In the genomic region with DNA sequence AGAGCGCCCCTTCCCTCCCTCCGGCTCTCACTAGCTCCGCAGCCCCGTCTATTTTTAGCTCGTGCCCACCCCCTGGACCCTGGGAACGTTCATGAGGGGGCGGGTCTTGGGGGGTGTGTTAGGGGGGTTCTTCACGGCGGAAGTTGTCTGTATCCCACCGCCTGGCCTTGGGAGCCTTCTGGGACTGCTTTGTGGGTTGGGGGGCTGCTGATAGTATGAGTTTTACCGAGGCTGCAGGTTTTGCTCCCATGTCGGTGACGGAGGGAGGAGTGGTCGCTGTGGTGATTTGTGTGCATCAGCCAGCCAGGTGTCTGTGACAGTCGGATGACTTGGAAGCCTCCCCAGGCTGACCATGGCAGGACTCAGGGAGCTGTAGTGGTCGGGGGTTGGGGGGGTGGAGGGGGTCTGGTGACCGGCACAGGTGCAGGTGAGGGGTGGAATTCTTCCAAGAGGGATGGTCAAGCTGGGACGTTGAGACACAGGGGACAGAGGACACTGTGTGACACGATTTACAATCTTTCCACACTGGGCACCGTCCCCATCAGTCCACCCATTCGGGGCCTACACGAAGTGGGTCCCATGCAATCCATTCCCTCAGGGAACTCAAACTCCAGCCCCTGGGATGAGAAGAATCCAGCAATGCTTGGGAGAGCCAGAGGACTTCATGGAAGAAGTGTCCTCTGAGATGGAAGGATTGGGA, we compare ENCODE assay signal across 11 cellular contexts. TPM values are rescaled to one million over a fixed set of nuclear protein-coding genes. Genes with fewer than 3 reads are reported as not detected.
DNase-seq lines count a peak whose midpoint lies in the region; ATAC-seq and TF ChIP-seq lines count a peak whose summit lies in the region.
"Had no signal": no experiment of that assay in that cellular context is flagged by ENCODE, and none has a peak within 500 bp of the region (broad histone marks: within the 10 kb centered on the region; RNA-seq: fewer than 3 reads in every experiment).

No MANE protein-coding gene starts in this region.

- H3K27me3 Mint-ChIP-seq in T-helper 1 cell treated with Interleukin-12 subunit alpha and Interleukin-12 subunit beta and Interleukin-4 antibody, amounts not matched to agents 30 μg/mL and 1 μg/mL, for 36 hours (ENCODE audit: low read depth): peaks cover 56% of the 10 kb centered on the region
- H3K27me3 Mint-ChIP-seq in central memory CD8-positive, alpha-beta T cell: peaks cover 68% of the 10 kb centered on the region

- H3K9me3 Mint-ChIP-seq in T-helper 1 cell treated with Interleukin-12 subunit alpha and Interleukin-12 subunit beta and Interleukin-4 antibody, amounts not matched to agents 30 μg/mL and 1 μg/mL, for 36 hours: no peaks in the 10 kb centered on the region
- no peaks in the 10 kb centered on the region for H3K9me3 Mint-ChIP-seq in central memory CD8-positive, alpha-beta T cell

- no peak for TF ChIP-seq POLR2A in testis (IDR thresholded peaks at IDR 0.05)

- H3K27me3 ChIP-seq in testis: no peaks in the 10 kb centered on the region

- peaks cover 8% of the 10 kb centered on the region for H3K36me3 ChIP-seq in mesodermal cell (ENCODE audit: control insufficient read depth, insufficient read depth, low read length)
- no peaks in the 10 kb centered on the region for H3K36me3 ChIP-seq in testis (ENCODE audit: low read depth, missing control alignments)

- H3K9me3 ChIP-seq in mesodermal cell (ENCODE audit: control insufficient read depth, low read length) (no peaks in the 10 kb centered on the region), testis (no peaks in the 10 kb centered on the region)
- H3K9me3 ChIP-seq: body of pancreas had no signal

- 36 to 83% methylated on average over 3 to 12 of the region's 22 CpGs for WGBS in mesodermal cell (ENCODE audit: insufficient coverage in 2 of 2), 2 experiments
- WGBS in testis, 2 donors: 16 to 28% methylated on average over 11 to 22 of the region's 22 CpGs

- peaks cover 15% of the 10 kb centered on the region for H3K4me1 ChIP-seq in mesodermal cell (ENCODE audit: control insufficient read depth, insufficient read depth, low read length, poor library complexity, severe bottlenecking)
- H3K4me1 ChIP-seq in testis: peaks cover 12% of the 10 kb centered on the region

- ATAC-seq in central memory CD8-positive, alpha-beta T cell (replicated peaks; ENCODE audit: extremely low read depth, poor library complexity, severe bottlenecking): no peak
- no peak for ATAC-seq in HG03565 (IDR thresholded peaks at IDR 0.05; ENCODE audit: unreplicated experiment)
- ATAC-seq in GM21447 (IDR thresholded peaks at IDR 0.05; ENCODE audit: unreplicated experiment): no peak
- ATAC-seq: body of pancreas had no signal

- intact Hi-C loops in testis (cut with DNase I; ENCODE audit: low total_unique reads): no loop called here

- peaks cover 13% of the 10 kb centered on the region for H3K4me1 Mint-ChIP-seq in T-helper 1 cell treated with Interleukin-12 subunit alpha and Interleukin-12 subunit beta and Interleukin-4 antibody, amounts not matched to agents 30 μg/mL and 1 μg/mL, for 36 hours (ENCODE audit: low read depth)
- peaks cover 18% of the 10 kb centered on the region for H3K4me1 Mint-ChIP-seq in central memory CD8-positive, alpha-beta T cell

- no peak for TF ChIP-seq CTCF in testis (IDR thresholded peaks at IDR 0.05)

- peak overlapping the region; percentile 29 for H3K4me3 Mint-ChIP-seq in T-helper 1 cell treated with Interleukin-12 subunit alpha and Interleukin-12 subunit beta and Interleukin-4 antibody, amounts not matched to agents 30 μg/mL and 1 μg/mL, for 36 hours
- peak overlapping the region; percentile 43 for H3K4me3 Mint-ChIP-seq in central memory CD8-positive, alpha-beta T cell

- DNase-seq in T-helper 1 cell (no peak), testis (peak; percentile 37), SIG-M5 (lab: John Stamatoyannopoulos, UW) (no peak)
- DNase-seq in central memory CD8-positive, alpha-beta T cell (ENCODE audit: low spot score in 2 of 2): no peak
- DNase-seq: activated CD4-positive, CD25-positive, alpha-beta regulatory T cell; NCI-H524 had no signal

- H3K4me3 ChIP-seq in mesodermal cell (ENCODE audit: extremely low read depth, insufficient read depth, low read length, poor library complexity, severe bottlenecking): peak overlapping the region; percentile 59
- H3K4me3 ChIP-seq in testis: peak overlapping the region; percentile 51 to 70
- H3K4me3 ChIP-seq: body of pancreas had no signal

- peaks cover 3% of the 10 kb centered on the region for H3K36me3 Mint-ChIP-seq in T-helper 1 cell treated with Interleukin-12 subunit alpha and Interleukin-12 subunit beta and Interleukin-4 antibody, amounts not matched to agents 30 μg/mL and 1 μg/mL, for 36 hours (ENCODE audit: low read depth)
- peaks cover 6% of the 10 kb centered on the region for H3K36me3 Mint-ChIP-seq in central memory CD8-positive, alpha-beta T cell (ENCODE audit: insufficient read depth)

- no peak overlapping the region for H3K27ac ChIP-seq in mesodermal cell (ENCODE audit: low read depth, low read length, severe bottlenecking)
- H3K27ac ChIP-seq in testis: peak overlapping the region; percentile 66 to 72
- H3K27ac ChIP-seq: body of pancreas had no signal

- no peak overlapping the region for H3K27ac Mint-ChIP-seq in T-helper 1 cell treated with Interleukin-12 subunit alpha and Interleukin-12 subunit beta and Interleukin-4 antibody, amounts not matched to agents 30 μg/mL and 1 μg/mL, for 36 hours
- H3K27ac Mint-ChIP-seq in central memory CD8-positive, alpha-beta T cell (ENCODE audit: low read depth): no peak overlapping the region

RNA-seq across cellular contexts. Expression of a gene that starts 1.4 kb away (rescaled TPM):
- 27.8 TPM for polyA plus RNA-seq in mesodermal cell (2013, experiment 1 of 2)
- 22.7 TPM for polyA plus RNA-seq in mesodermal cell (2013, experiment 2 of 2)
- total RNA-seq in testis: 10 to 100 TPM in 1 of 2 donors, 1 to 10 TPM in 1; 6.1 to 11.6 TPM
- polyA plus RNA-seq in testis (ENCODE audit: insufficient read depth, low read depth, low replicate concordance): 10.1 TPM

RNA-seq across cellular contexts. Expression of a gene that starts 22.2 kb away (rescaled TPM):
- 1.4 TPM for polyA plus RNA-seq in mesodermal cell (2013, experiment 1 of 2)
- polyA plus RNA-seq in mesodermal cell (2013, experiment 2 of 2): 0.66 TPM
- 1 to 10 TPM; 3.2 to 6.1 TPM for total RNA-seq in testis
- polyA plus RNA-seq in testis (ENCODE audit: insufficient read depth, low read depth, low replicate concordance): 17.8 TPM
- total RNA-seq: body of pancreas had no signal

RNA-seq across cellular contexts. Expression of a gene that starts 24.5 kb away (rescaled TPM):
- polyA plus RNA-seq in mesodermal cell (2013, experiment 1 of 2): 47.3 TPM
- polyA plus RNA-seq in mesodermal cell (2013, experiment 2 of 2): 46.5 TPM
- total RNA-seq in testis: 100 to 1,000 TPM; 108 to 112 TPM
- 128 TPM for polyA plus RNA-seq in testis (ENCODE audit: insufficient read depth, low read depth, low replicate concordance)

RNA-seq across cellular contexts. Expression of a gene that starts 35.2 kb away (rescaled TPM):
- 85.8 TPM for polyA plus RNA-seq in mesodermal cell (2013, experiment 1 of 2)
- polyA plus RNA-seq in mesodermal cell (2013, experiment 2 of 2): 71.2 TPM
- 10 to 100 TPM; 45.0 to 47.1 TPM for total RNA-seq in testis
- polyA plus RNA-seq in testis (ENCODE audit: insufficient read depth, low read depth, low replicate concordance): 32.1 TPM

RNA-seq across cellular contexts. Expression of a gene that starts 36.2 kb away (rescaled TPM):
- 19.2 TPM for polyA plus RNA-seq in mesodermal cell (2013, experiment 1 of 2)
- polyA plus RNA-seq in mesodermal cell (2013, experiment 2 of 2): 18.2 TPM
- 10 to 100 TPM; 10.5 to 11.3 TPM for total RNA-seq in testis
- polyA plus RNA-seq in testis (ENCODE audit: insufficient read depth, low read depth, low replicate concordance): 12.0 TPM
